Comparison of ENCODE assay signal across 14 cellular contexts in the genomic region with DNA sequence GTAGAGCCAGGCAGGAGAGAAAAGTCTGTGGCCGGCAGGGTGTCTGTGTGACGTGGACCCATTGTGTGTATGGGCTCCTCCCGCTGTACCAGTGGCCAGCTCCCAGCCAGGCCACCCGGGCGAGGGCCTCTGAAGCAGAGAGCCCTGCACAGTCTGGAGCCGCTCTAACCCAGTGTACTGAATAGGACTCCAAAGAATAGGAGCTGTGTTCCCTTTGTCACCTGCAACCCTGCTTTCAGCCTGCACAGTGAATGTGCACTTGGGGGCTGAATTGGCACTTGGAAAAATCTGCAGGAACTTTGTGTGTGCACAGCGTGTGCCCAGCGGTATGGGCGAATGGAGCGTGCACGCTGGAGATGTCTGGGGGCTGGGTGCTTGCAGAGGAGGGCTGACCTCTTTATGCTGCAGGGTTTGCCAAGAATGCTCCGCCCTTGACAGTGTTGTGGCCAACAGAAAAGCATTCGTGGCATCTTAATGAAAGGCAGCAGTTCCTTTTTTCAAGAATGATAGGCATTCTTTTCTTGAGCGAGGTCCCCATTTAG.
DNase-seq lines count a peak whose midpoint lies in the region; ATAC-seq, FAIRE-seq and TF ChIP-seq lines count a peak whose summit lies in the region.
"Had no signal": no experiment of that assay in that cellular context is flagged by ENCODE, and none has a peak within 500 bp of the region (broad histone marks: within the 10 kb centered on the region; RNA-seq: fewer than 3 reads in every experiment).

No MANE protein-coding gene starts in this region.

- no peak overlapping the region for H3K27ac ChIP-seq in mesenchymal stem cell (ENCODE audit: low read length, poor library complexity, severe bottlenecking)
- H3K27ac ChIP-seq: RWPE1, thyroid gland had no signal

- 88% methylated on average over 13 of the region's 14 CpGs for WGBS in mesenchymal stem cell

- CTCF ChIA-PET in activated CD8-positive, alpha-beta T cell treated with anti-CD3 and anti-CD28 coated beads for 36 hours (lab: Charles Lee) = interaction anchor here (1.5 kb wide), 1 partner anchor 10 kb away, joined by 3 read pairs; no protein-coding TSS in a partner anchor

- H2BK12ac ChIP-seq in mesenchymal stem cell (ENCODE audit: low read length in 2 of 2) = no peak overlapping the region

- H3K4me1 Mint-ChIP-seq in activated CD8-positive, alpha-beta T cell treated with anti-CD3 and anti-CD28 coated beads for 36 hours (ENCODE audit: low read depth) = no peaks in the 10 kb centered on the region
- H3K4me1 Mint-ChIP-seq: IgD-negative memory B cell had no signal

- no peaks in the 10 kb centered on the region for H3K36me3 Mint-ChIP-seq in activated CD8-positive, alpha-beta T cell treated with anti-CD3 and anti-CD28 coated beads for 36 hours (ENCODE audit: low read depth)
- H3K36me3 Mint-ChIP-seq: IgD-negative memory B cell had no signal

- intact Hi-C loops in activated CD8-positive, alpha-beta T cell treated with anti-CD3 and anti-CD28 coated beads for 36 hours (cut with micrococcal nuclease) = no loop called here

- H2AK5ac ChIP-seq in mesenchymal stem cell (ENCODE audit: low read length, severe bottlenecking) = no peak overlapping the region

- POLR2A ChIA-PET in activated CD8-positive, alpha-beta T cell treated with anti-CD3 and anti-CD28 coated beads for 36 hours (lab: Charles Lee) = no interaction called here

- H4K8ac ChIP-seq in mesenchymal stem cell (ENCODE audit: low read length) = no peak overlapping the region

- TF ChIP-seq POLR2A in GM12892 (IDR thresholded peaks at IDR 0.05; ENCODE audit: low read depth, low read length) = no peak

- no peak overlapping the region for H3K23ac ChIP-seq in mesenchymal stem cell (ENCODE audit: low read length in 2 of 2)

- H3K4me3 Mint-ChIP-seq in activated CD8-positive, alpha-beta T cell treated with anti-CD3 and anti-CD28 coated beads for 36 hours = no peak overlapping the region
- H3K4me3 Mint-ChIP-seq: activated T-helper 1 cell treated with anti-CD3 and anti-CD28 coated beads, Interleukin-12 subunit alpha, Interleukin-12 subunit beta, Interleukin-2, Interleukin-4 antibody, amounts not matched to agents 30 ng/mL and 10 ng/mL and 1 ng/mL, durations not matched to agents 14 hours and 24 hours and 36 hours; dendritic cell treated with granulocyte-macrophage colony-stimulating factor and Interleukin-4, amounts not matched to agents 40 ng/mL and 50 ng/mL, for 4 days; IgD-negative memory B cell had no signal

- peak overlapping the region; percentile 42 for H3K9ac ChIP-seq in mesenchymal stem cell (ENCODE audit: low read length)

- peaks cover 2% of the 10 kb centered on the region for H3K27me3 Mint-ChIP-seq in activated CD8-positive, alpha-beta T cell treated with anti-CD3 and anti-CD28 coated beads for 36 hours

- no peak for FAIRE-seq in GM12892 (lab: Jason Lieb, UNC)

- H3K27ac Mint-ChIP-seq in activated CD8-positive, alpha-beta T cell treated with anti-CD3 and anti-CD28 coated beads for 36 hours = no peak overlapping the region
- H3K27ac Mint-ChIP-seq: activated T-helper 1 cell treated with anti-CD3 and anti-CD28 coated beads, Interleukin-12 subunit alpha, Interleukin-12 subunit beta, Interleukin-2, Interleukin-4 antibody, amounts not matched to agents 30 ng/mL and 10 ng/mL and 1 ng/mL, durations not matched to agents 14 hours and 24 hours and 36 hours; dendritic cell treated with granulocyte-macrophage colony-stimulating factor and Interleukin-4, amounts not matched to agents 40 ng/mL and 50 ng/mL, for 4 days had no signal

- H2BK5ac ChIP-seq in mesenchymal stem cell (ENCODE audit: low read depth, low read length, poor library complexity, severe bottlenecking) = no peak overlapping the region

- H3K9me3 ChIP-seq in mesenchymal stem cell (ENCODE audit: control insufficient read depth, low read length) = no peaks in the 10 kb centered on the region
- H3K9me3 ChIP-seq: thyroid gland had no signal

- H3K9me3 Mint-ChIP-seq in activated CD8-positive, alpha-beta T cell treated with anti-CD3 and anti-CD28 coated beads for 36 hours = no peaks in the 10 kb centered on the region
- H3K9me3 Mint-ChIP-seq: activated T-helper 1 cell treated with anti-CD3 and anti-CD28 coated beads, Interleukin-12 subunit alpha, Interleukin-12 subunit beta, Interleukin-2, Interleukin-4 antibody, amounts not matched to agents 30 ng/mL and 10 ng/mL and 1 ng/mL, durations not matched to agents 14 hours and 24 hours and 36 hours; dendritic cell treated with granulocyte-macrophage colony-stimulating factor and Interleukin-4, amounts not matched to agents 40 ng/mL and 50 ng/mL, for 4 days; IgD-negative memory B cell had no signal

- H2BK120ac ChIP-seq in mesenchymal stem cell (ENCODE audit: low read depth, low read length) = no peak overlapping the region

- H3K18ac ChIP-seq in mesenchymal stem cell (ENCODE audit: low read depth in 1 of 2, low read length in 2 of 2) = no peak overlapping the region

- H3K79me1 ChIP-seq in mesenchymal stem cell (replicated peaks; ENCODE audit: low read length, poor library complexity, severe bottlenecking) = peaks cover 31% of the 10 kb centered on the region

- H3K4ac ChIP-seq in mesenchymal stem cell (ENCODE audit: low read depth in 1 of 2, low read length in 2 of 2) = no peak overlapping the region

- H3K4me2 ChIP-seq in mesenchymal stem cell (ENCODE audit: low read length, poor library complexity, severe bottlenecking) = no peak overlapping the region

- no peak overlapping the region for H3K14ac ChIP-seq in mesenchymal stem cell (ENCODE audit: low read length in 2 of 2)

- ATAC-seq in HG03342 (IDR thresholded peaks at IDR 0.05; ENCODE audit: unreplicated experiment) = no peak
- ATAC-seq in activated CD8-positive, alpha-beta T cell treated with anti-CD3 and anti-CD28 coated beads for 36 hours = no peak

- no peak for TF ChIP-seq CTCF in activated CD8-positive, alpha-beta T cell treated with anti-CD3 and anti-CD28 coated beads for 36 hours (IDR thresholded peaks at IDR 0.05)

- H2AFZ ChIP-seq in mesenchymal stem cell (ENCODE audit: low read depth, low read length) = no peak overlapping the region

- DNase-seq in M059J (ENCODE audit: low read depth) = peak; percentile 39
- DNase-seq in dedifferentiated amniotic fluid mesenchymal stem cell (ENCODE audit: extremely low spot score) = peak; percentile 61
- no peak for DNase-seq in mesenchymal stem cell
- DNase-seq in superior temporal gyrus (ENCODE audit: extremely low spot score) = peak; percentile 86
- DNase-seq in activated CD8-positive, alpha-beta T cell treated with anti-CD3 and anti-CD28 coated beads for 36 hours = no peak
- no peak for DNase-seq in DMS53 (lab: John Stamatoyannopoulos, UW)
- no peak for DNase-seq in GM12892 (ENCODE audit: insufficient read length)
- DNase-seq: stimulated activated CD4-positive, alpha-beta T cell treated with anti-CD3 and anti-CD28 coated beads, Interleukin-4, amount 100 ng/mL, for 1 hour; thyroid gland had no signal

- no peaks in the 10 kb centered on the region for H3K27me3 ChIP-seq in mesenchymal stem cell (ENCODE audit: control insufficient read depth in 1 of 2, insufficient read depth in 1 of 2, low read length in 2 of 2)
- H3K27me3 ChIP-seq: thyroid gland had no signal

- H3K4me1 ChIP-seq in mesenchymal stem cell (ENCODE audit: control insufficient read depth, insufficient read depth, low read depth, low read length) = peaks cover 9% of the 10 kb centered on the region
- H3K4me1 ChIP-seq: thyroid gland had no signal

- no peaks in the 10 kb centered on the region for H3K36me3 ChIP-seq in mesenchymal stem cell (ENCODE audit: control insufficient read depth in 1 of 2, insufficient read depth in 2 of 2, low read depth in 1 of 2, low read length in 2 of 2)
- H3K36me3 ChIP-seq: thyroid gland had no signal

- H4K91ac ChIP-seq in mesenchymal stem cell (ENCODE audit: low read length) = no peak overlapping the region

- H3K4me3 ChIP-seq in mesenchymal stem cell (ENCODE audit: insufficient read depth in 1 of 2, low read depth in 1 of 2, low read length in 2 of 2) = peak overlapping the region in 1 of 2 experiments; percentile 56
- H3K4me3 ChIP-seq: thyroid gland had no signal

- H2BK15ac ChIP-seq in mesenchymal stem cell (ENCODE audit: low read depth, poor library complexity, severe bottlenecking) = no peak overlapping the region

Comparison
In these comparisons a context has a peak if more than half of its experiments do, and no peak if none do; other contexts are left out.
1. DNase-seq: peak in M059J (single experiment), dedifferentiated amniotic fluid mesenchymal stem cell (single experiment) and superior temporal gyrus (single experiment); none in mesenchymal stem cell (single experiment), activated CD8-positive, alpha-beta T cell treated with anti-CD3 and anti-CD28 coated beads for 36 hours (single experiment), DMS53 (single experiment) and GM12892 (single experiment).